ENCODE assay signal across 12 cellular contexts in genomic region chr1:12514597-12514996, GRCh38.
"Had no signal": no experiment of that assay in that cellular context is flagged by ENCODE, and none has a peak within 500 bp of the region (broad histone marks: within the 10 kb centered on the region; RNA-seq: fewer than 3 reads in every experiment).

No MANE protein-coding gene starts in this region.

- ATAC-seq: esophagus mucosa, left lobe of liver had no signal

- H3K9me3 Mint-ChIP-seq: memory B cell, neural progenitor cell had no signal

- DNase-seq: activated CD4-positive, CD25-positive, alpha-beta regulatory T cell treated with anti-CD3 and anti-CD28 coated beads, Interleukin-2, amount 50 U/mL, for 72 hours; activated naive CD4-positive, alpha-beta T cell; amniotic stem cell; central memory CD4-positive, alpha-beta T cell; colonic mucosa; islet precursor cell; stimulated activated CD4-positive, alpha-beta T cell treated with anti-CD3 and anti-CD28 coated beads, Interleukin-1b, Interleukin-23, amount 100 ng/mL, for 48 hours; T1000 had no signal

- H3K27ac Mint-ChIP-seq: memory B cell, neural progenitor cell had no signal

- H3K4me3 Mint-ChIP-seq: memory B cell, neural progenitor cell had no signal
